Comparison of ENCODE assay signal across 7 cellular contexts in genomic region chr16:57091990-57092785, GRCh38. TPM values are rescaled to one million over a fixed set of nuclear protein-coding genes. Genes with fewer than 3 reads are reported as not detected.
A peak's percentile ranks its signal among the peaks of the same experiment; 100 is the strongest.
DNase-seq lines count a peak whose midpoint lies in the region; ATAC-seq lines count a peak whose summit lies in the region.

TSS of gene CPNE2 (plus strand) at chr16:57092583. CDS start at chr16:57110743, 18,160 bp downstream.

- H2BK15ac ChIP-seq in neuronal stem cell (ENCODE audit: low read length): no peak within 1 kb of the TSS

- peak within 1 kb of the TSS; percentile 93 for H3K9ac ChIP-seq in neuronal stem cell (ENCODE audit: low read depth, low read length, poor library complexity)

- peak within 1 kb of the TSS; percentile 68 for H3K4me3 Mint-ChIP-seq in activated naive CD8-positive, alpha-beta T cell treated with anti-CD3 and anti-CD28 coated beads, Interleukin-2, amount 50 U/mL, for 24 hours

- H3K4me1 Mint-ChIP-seq in activated naive CD8-positive, alpha-beta T cell treated with anti-CD3 and anti-CD28 coated beads, Interleukin-2, amount 50 U/mL, for 24 hours: peaks cover 14% of the 10 kb centered on the region

- H3K4me3 ChIP-seq in neuronal stem cell (ENCODE audit: low read length in 2 of 2): peak within 1 kb of the TSS; percentile 78 to 95

- peak within 1 kb of the TSS; percentile 99 for H2AFZ ChIP-seq in neuronal stem cell (ENCODE audit: low read length)

- H3K14ac ChIP-seq in neuronal stem cell (ENCODE audit: low read length): no peak within 1 kb of the TSS

- in situ Hi-C loops in G401 (cut with HindIII; ENCODE audit: low sequenced_read_pairs): no loop called here

- peaks cover 12% of the 10 kb centered on the region for H3K27me3 Mint-ChIP-seq in activated naive CD8-positive, alpha-beta T cell treated with anti-CD3 and anti-CD28 coated beads, Interleukin-2, amount 50 U/mL, for 24 hours

- no peak within 1 kb of the TSS for H4K91ac ChIP-seq in neuronal stem cell (ENCODE audit: low read depth, low read length, poor library complexity)

- H3K79me1 ChIP-seq in neuronal stem cell (ENCODE audit: low read depth, low read length): no peaks in the 10 kb centered on the region

- no peak within 1 kb of the TSS for H3K4ac ChIP-seq in neuronal stem cell (ENCODE audit: low read length)

- intact Hi-C loops in Right ventricle myocardium superior (cut with DNase I): no loop called here

- peak within 1 kb of the TSS; percentile 32 for H2BK120ac ChIP-seq in neuronal stem cell (ENCODE audit: low read depth, low read length)

- H3K36me3 Mint-ChIP-seq in activated naive CD8-positive, alpha-beta T cell treated with anti-CD3 and anti-CD28 coated beads, Interleukin-2, amount 50 U/mL, for 24 hours (ENCODE audit: low read depth): no peaks in the 10 kb centered on the region

- no peak within 1 kb of the TSS for H2BK12ac ChIP-seq in neuronal stem cell (ENCODE audit: low read length)

- peak within 1 kb of the TSS; percentile 96 for H3K18ac ChIP-seq in neuronal stem cell (ENCODE audit: low read length)

- H3K4me2 ChIP-seq in neuronal stem cell (ENCODE audit: insufficient read depth, low read length, poor library complexity, severe bottlenecking): peak within 1 kb of the TSS; percentile 69

- H3K36me3 ChIP-seq in neuronal stem cell (replicated peaks in 1 of 2; ENCODE audit: control insufficient read depth in 2 of 2, insufficient read depth in 2 of 2, low read length in 2 of 2): peaks cover 0 to 18% of the 10 kb centered on the region in 2 donors

- H3K4me1 ChIP-seq in neuronal stem cell (ENCODE audit: control insufficient read depth in 2 of 2, insufficient read depth in 1 of 2, low read depth in 1 of 2, low read length in 2 of 2): peaks cover 8 to 18% of the 10 kb centered on the region in 2 donors

- H3K27ac Mint-ChIP-seq in activated naive CD8-positive, alpha-beta T cell treated with anti-CD3 and anti-CD28 coated beads, Interleukin-2, amount 50 U/mL, for 24 hours: peak within 1 kb of the TSS; percentile 39

- DNase-seq in G401 (ENCODE audit: low spot score): peak; percentile 9
- DNase-seq in HCEC 1CT: peak; percentile 25
- peak; percentile 71 for DNase-seq in NCI-H82 (lab: John Stamatoyannopoulos, UW)
- DNase-seq in activated naive CD8-positive, alpha-beta T cell treated with anti-CD3 and anti-CD28 coated beads, Interleukin-2, amount 50 U/mL, for 24 hours: peak; percentile 49
- DNase-seq in Right ventricle myocardium superior: peak; percentile 77
- DNase-seq in neuronal stem cell (ENCODE audit: low spot score): peak; percentile 45
- no peak for DNase-seq in SHP77 treated with DMSO at 0.1 percent for 48 hours (lab: John Stamatoyannopoulos, UW)

- H4K8ac ChIP-seq in neuronal stem cell (ENCODE audit: low read depth, low read length): no peak within 1 kb of the TSS

- WGBS in neuronal stem cell (ENCODE audit: extremely low coverage in 2 of 2, insufficient read length in 2 of 2, insufficient replicate concordance in 1 of 2), 2 donors: no CpG with 5 or more reads among the region's 99 CpGs

- H2AK5ac ChIP-seq in neuronal stem cell (ENCODE audit: low read depth, low read length): peak within 1 kb of the TSS; percentile 59

- H3K27ac ChIP-seq in neuronal stem cell (replicated peaks; ENCODE audit: low read length): no peak within 1 kb of the TSS

- peaks cover 0 to 13% (median 0%) of the 10 kb centered on the region in 3 experiments for H3K27me3 ChIP-seq in neuronal stem cell (ENCODE audit: control insufficient read depth in 3 of 3, insufficient read depth in 3 of 3, low read depth in 1 of 3, low read length in 3 of 3)

- H2BK5ac ChIP-seq in neuronal stem cell (ENCODE audit: low read length): no peak within 1 kb of the TSS

- H3K9me3 ChIP-seq in neuronal stem cell (replicated peaks in 1 of 2; ENCODE audit: control insufficient read depth in 2 of 2, insufficient read depth in 1 of 2, low read depth in 1 of 2, low read length in 2 of 2): peaks cover 0 to 3% of the 10 kb centered on the region in 2 donors

- H3K9me3 Mint-ChIP-seq in activated naive CD8-positive, alpha-beta T cell treated with anti-CD3 and anti-CD28 coated beads, Interleukin-2, amount 50 U/mL, for 24 hours: no peaks in the 10 kb centered on the region

- ATAC-seq in activated naive CD8-positive, alpha-beta T cell treated with anti-CD3 and anti-CD28 coated beads, Interleukin-2, amount 50 U/mL, for 24 hours: peak; percentile 56
- ATAC-seq in Right ventricle myocardium superior (ENCODE audit: poor library complexity): peak; percentile 88

- H3K23ac ChIP-seq in neuronal stem cell (ENCODE audit: low read depth, low read length, poor library complexity): peak within 1 kb of the TSS; percentile 74

RNA-seq across cellular contexts. Expression of gene CPNE2, which starts in this region (rescaled TPM):
- total RNA-seq in G401 (2014; rRNA removed; shearing (Covaris generic)): 31.9 and 36.7 TPM in 2 replicates
- total RNA-seq in Right ventricle myocardium superior: 13.3 TPM
- 60.5 TPM for polyA plus RNA-seq in neuronal stem cell (2013, experiment 1 of 2)
- polyA plus RNA-seq in neuronal stem cell (2013, experiment 2 of 2): 61.7 TPM
